9 cellular contexts compared by ENCODE assay signal in the genomic region with DNA sequence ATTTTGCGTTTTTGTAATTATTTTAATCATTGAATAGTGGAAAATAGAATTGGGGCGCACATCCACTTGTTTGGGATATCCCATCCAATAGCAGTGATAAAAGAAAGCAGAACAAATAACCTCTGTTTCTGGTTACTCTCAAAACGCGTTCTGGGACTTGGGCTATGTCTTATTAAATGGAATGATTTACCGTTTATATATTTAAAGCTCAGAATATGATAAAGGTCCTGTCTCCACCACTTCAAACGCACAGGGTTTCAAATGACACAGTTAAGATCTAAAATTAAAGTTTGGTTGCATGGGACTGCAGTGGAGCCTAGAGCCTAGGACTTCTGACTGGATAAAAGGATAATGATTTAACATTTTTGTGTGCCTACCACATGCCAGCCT. TPM values are rescaled to one million over a fixed set of nuclear protein-coding genes. Genes with fewer than 3 reads are reported as not detected.
DNase-seq lines count a peak whose midpoint lies in the region; ATAC-seq, FAIRE-seq and TF ChIP-seq lines count a peak whose summit lies in the region.
"Had no signal": no experiment of that assay in that cellular context is flagged by ENCODE, and none has a peak within 500 bp of the region (broad histone marks: within the 10 kb centered on the region; RNA-seq: fewer than 3 reads in every experiment).

No MANE protein-coding gene starts in this region.

- peaks cover 5 to 18% of the 10 kb centered on the region in 2 experiments for H3K36me3 ChIP-seq in HepG2 (replicated peaks in 1 of 2; ENCODE audit: control insufficient read depth in 1 of 2, insufficient read depth in 2 of 2, low read length in 2 of 2)

- peak overlapping the region; percentile 100 for H3K9ac ChIP-seq in HepG2 (ENCODE audit: insufficient read depth, low read depth, low read length)

- peak; percentile 62 for DNase-seq in activated CD4-positive, alpha-beta T cell treated with anti-CD3 and anti-CD28 coated beads, Interleukin-2, amount 10 ng/mL, durations not matched to agents 24 days and 14 days
- no peak for DNase-seq in activated CD4-positive, alpha-beta T cell treated with anti-CD3 and anti-CD28 coated beads, Interleukin-2, amount 50 U/mL, for 1 hour
- no peak for DNase-seq in activated T-helper 2 cell treated with anti-CD3 and anti-CD28 coated beads, Interferon-gamma antibody, Interleukin-2, Interleukin-4, amounts not matched to agents 10 μg/mL and 5 μg/mL and 100 μg/mL, durations not matched to agents 14 hours and 24 hours and 36 hours (ENCODE audit: low spot score)
- DNase-seq in HepG2 (ENCODE audit: low spot score) (no peak), substantia nigra (lab: John Stamatoyannopoulos, UW) (no peak), GM19240 (ENCODE audit: insufficient read length, low spot score) (no peak), NCI-H1105 (lab: John Stamatoyannopoulos, UW) (no peak)
- DNase-seq: NCI-H446 had no signal

- H3K4me1 Mint-ChIP-seq in activated CD4-positive, alpha-beta T cell treated with anti-CD3 and anti-CD28 coated beads, Interleukin-2, amount 10 ng/mL, durations not matched to agents 24 days and 14 days: peaks cover 38% of the 10 kb centered on the region
- peaks cover 34% of the 10 kb centered on the region for H3K4me1 Mint-ChIP-seq in activated T-helper 2 cell treated with anti-CD3 and anti-CD28 coated beads, Interferon-gamma antibody, Interleukin-2, Interleukin-4, amounts not matched to agents 10 μg/mL and 5 μg/mL and 100 μg/mL, durations not matched to agents 14 hours and 24 hours and 36 hours (ENCODE audit: low read depth)

- no peak for TF ChIP-seq POLR2A in HepG2 (IDR thresholded peaks at IDR 0.05; ENCODE audit: insufficient read depth in 1 of 2, low read depth in 2 of 2, low read length in 2 of 2)

- BruUV-seq in HepG2 (replicated peaks; lab: Mats Ljungman, UMichigan): no TSS peak

- WGBS in HepG2 (ENCODE audit: low lambda C conversion rate): 88% methylated on average over 6 of the region's 6 CpGs

- H3K27me3 ChIP-seq in HepG2 (ENCODE audit: control insufficient read depth in 1 of 2, insufficient read depth in 2 of 2, low read length in 2 of 2): no peaks in the 10 kb centered on the region; a peak in 1 of 5 replicates

- peak overlapping the region; percentile 76 for H3K4me2 ChIP-seq in HepG2 (ENCODE audit: low read depth, low read length)

- peaks cover 23% of the 10 kb centered on the region for H4K20me1 ChIP-seq in HepG2 (ENCODE audit: insufficient read depth, low read length)

- H2AFZ ChIP-seq in HepG2 (ENCODE audit: low read length): no peak overlapping the region

- peak overlapping the region; percentile 100 for H3K4me3 Mint-ChIP-seq in activated CD4-positive, alpha-beta T cell treated with anti-CD3 and anti-CD28 coated beads, Interleukin-2, amount 10 ng/mL, durations not matched to agents 24 days and 14 days
- peak overlapping the region; percentile 100 for H3K4me3 Mint-ChIP-seq in activated T-helper 2 cell treated with anti-CD3 and anti-CD28 coated beads, Interferon-gamma antibody, Interleukin-2, Interleukin-4, amounts not matched to agents 10 μg/mL and 5 μg/mL and 100 μg/mL, durations not matched to agents 14 hours and 24 hours and 36 hours (ENCODE audit: low read depth)

- CTCF ChIA-PET in HepG2 (lab: Yijun Ruan, JAX; ENCODE audit: low intra/inter-chr PET ratio, low total read pairs): no interaction called here

- intact Hi-C loops in activated CD4-positive, alpha-beta T cell treated with anti-CD3 and anti-CD28 coated beads, Interleukin-2, amount 10 ng/mL, durations not matched to agents 24 days and 14 days (cut with micrococcal nuclease): loop anchor here (1.0 to 5.0 kb wide), 3 partner anchors 23 to 368 kb away; partner anchors contain the start of gene GRAMD1B
- intact Hi-C loops in activated T-helper 2 cell treated with anti-CD3 and anti-CD28 coated beads, Interferon-gamma antibody, Interleukin-2, Interleukin-4, amounts not matched to agents 10 μg/mL and 5 μg/mL and 100 μg/mL, durations not matched to agents 14 hours and 24 hours and 36 hours (cut with micrococcal nuclease): loop anchor here (1.0 to 10.0 kb wide), 5 partner anchors 19 to 1769 kb away; partner anchors contain the start of gene SC5D
- intact Hi-C loops in HepG2 (cut with micrococcal nuclease; ENCODE audit: unreplicated experiment): loop anchor here (5.0 kb wide), 1 partner anchor 422 kb away; no protein-coding TSS in a partner anchor

- H3K4me3 ChIP-seq in HepG2 (replicated peaks in 1 of 3; ENCODE audit: insufficient read depth in 1 of 3, low read depth in 2 of 3, low read length in 3 of 3): no peak overlapping the region; a peak in 1 of 6 replicates

- H3K4me1 ChIP-seq in HepG2 (ENCODE audit: insufficient read depth, low read length): peaks cover 33% of the 10 kb centered on the region

- in situ Hi-C loops in HepG2 (cut with HindIII; ENCODE audit: extremely low pct_ligation_motif_present, low pct_unique_long_range_greater_than_20kb): no loop called here

- TF ChIP-seq RAD21 in HepG2 (CRISPR knock-in tag; IDR thresholded peaks at IDR 0.05): no peak

- peaks cover 7% of the 10 kb centered on the region for H3K9me3 Mint-ChIP-seq in activated CD4-positive, alpha-beta T cell treated with anti-CD3 and anti-CD28 coated beads, Interleukin-2, amount 10 ng/mL, durations not matched to agents 24 days and 14 days
- no peaks in the 10 kb centered on the region for H3K9me3 Mint-ChIP-seq in activated T-helper 2 cell treated with anti-CD3 and anti-CD28 coated beads, Interferon-gamma antibody, Interleukin-2, Interleukin-4, amounts not matched to agents 10 μg/mL and 5 μg/mL and 100 μg/mL, durations not matched to agents 14 hours and 24 hours and 36 hours

- peaks cover 43% of the 10 kb centered on the region for H3K36me3 Mint-ChIP-seq in activated CD4-positive, alpha-beta T cell treated with anti-CD3 and anti-CD28 coated beads, Interleukin-2, amount 10 ng/mL, durations not matched to agents 24 days and 14 days (ENCODE audit: low read depth)
- peaks cover 42% of the 10 kb centered on the region for H3K36me3 Mint-ChIP-seq in activated T-helper 2 cell treated with anti-CD3 and anti-CD28 coated beads, Interferon-gamma antibody, Interleukin-2, Interleukin-4, amounts not matched to agents 10 μg/mL and 5 μg/mL and 100 μg/mL, durations not matched to agents 14 hours and 24 hours and 36 hours (ENCODE audit: low read depth)

- no peak for TF ChIP-seq CTCF in HepG2 (CRISPR knock-in tag; IDR thresholded peaks at IDR 0.05)

- no peak for FAIRE-seq in HepG2 (lab: Jason Lieb, UNC)

- POLR2A ChIA-PET in HepG2 (lab: Yijun Ruan, JAX): interaction anchor here (1.1 to 2.9 kb wide), 2 partner anchors 11 to 19 kb away, joined by 3 to 38 read pairs; no protein-coding TSS in a partner anchor

- H3K27me3 Mint-ChIP-seq in activated CD4-positive, alpha-beta T cell treated with anti-CD3 and anti-CD28 coated beads, Interleukin-2, amount 10 ng/mL, durations not matched to agents 24 days and 14 days: peaks cover 1% of the 10 kb centered on the region
- no peaks in the 10 kb centered on the region for H3K27me3 Mint-ChIP-seq in activated T-helper 2 cell treated with anti-CD3 and anti-CD28 coated beads, Interferon-gamma antibody, Interleukin-2, Interleukin-4, amounts not matched to agents 10 μg/mL and 5 μg/mL and 100 μg/mL, durations not matched to agents 14 hours and 24 hours and 36 hours (ENCODE audit: low read depth)

- ATAC-seq in HepG2: no peak
- no peak for ATAC-seq in HG03460 (IDR thresholded peaks at IDR 0.05; ENCODE audit: unreplicated experiment)

- H3K9me3 ChIP-seq in HepG2 (ENCODE audit: low read length): no peaks in the 10 kb centered on the region

- H3K27ac ChIP-seq in HepG2 (ENCODE audit: extremely low read length, insufficient read depth, low read length): peak overlapping the region; percentile 98
- H3K27ac ChIP-seq in substantia nigra (ENCODE audit: low read depth, low read length, poor library complexity, severe bottlenecking): peak overlapping the region; percentile 100

- peak overlapping the region; percentile 99 for H3K27ac Mint-ChIP-seq in activated CD4-positive, alpha-beta T cell treated with anti-CD3 and anti-CD28 coated beads, Interleukin-2, amount 10 ng/mL, durations not matched to agents 24 days and 14 days
- peak overlapping the region; percentile 98 for H3K27ac Mint-ChIP-seq in activated T-helper 2 cell treated with anti-CD3 and anti-CD28 coated beads, Interferon-gamma antibody, Interleukin-2, Interleukin-4, amounts not matched to agents 10 μg/mL and 5 μg/mL and 100 μg/mL, durations not matched to agents 14 hours and 24 hours and 36 hours

- peaks cover 47% of the 10 kb centered on the region for H3K79me2 ChIP-seq in HepG2 (ENCODE audit: insufficient read depth, low read length)

- no peak for TF ChIP-seq EP300 in HepG2 (IDR thresholded peaks at IDR 0.05; ENCODE audit: low read depth in 2 of 2, low read length in 2 of 2)
- no peak for TF ChIP-seq EP300 in HepG2 (CRISPR knock-in tag; IDR thresholded peaks at IDR 0.05; ENCODE audit: borderline replicate concordance)

RNA-seq across cellular contexts. Expression of gene HSPA8, which starts 2.3 kb away (rescaled TPM):
- 4,739 and 4,820 TPM in 2 replicates for total RNA-seq in activated CD4-positive, alpha-beta T cell treated with anti-CD3 and anti-CD28 coated beads, Interleukin-2, amount 10 ng/mL, durations not matched to agents 24 days and 14 days
- total RNA-seq in activated T-helper 2 cell treated with anti-CD3 and anti-CD28 coated beads, Interferon-gamma antibody, Interleukin-2, Interleukin-4, amounts not matched to agents 10 μg/mL and 5 μg/mL and 100 μg/mL, durations not matched to agents 14 hours and 24 hours and 36 hours: 3,975 and 4,013 TPM in 2 replicates
- 2,151 and 3,620 TPM in 2 replicates for total RNA-seq in HepG2 (2016; rRNA removed; fragmentation: Illumina TruSeq; extraction: Trizol)
- total RNA-seq in HepG2 (2016; cell fraction: cytosol; rRNA removed; fragmentation: Illumina TruSeq; extraction: Trizol; ENCODE audit: low read depth): 366 and 430 TPM in 2 replicates
- 2,108 and 3,479 TPM in 2 replicates for total RNA-seq in HepG2 (2016; cell fraction: insoluble cytoplasmic fraction; rRNA removed; fragmentation: Illumina TruSeq; extraction: Trizol)
- total RNA-seq in HepG2 (2016; cell fraction: membrane; rRNA removed; fragmentation: Illumina TruSeq; extraction: Trizol): 740 and 955 TPM in 2 replicates
- total RNA-seq in HepG2 (2016; cell fraction: nucleus; rRNA removed; fragmentation: Illumina TruSeq; extraction: Trizol): 1,052 and 1,130 TPM in 2 replicates
- polyA plus RNA-seq in HepG2 (2011; rRNA removed): 861 and 936 TPM in 2 replicates
- 673 and 943 TPM in 2 replicates for polyA plus RNA-seq in HepG2 (2011; cell fraction: cytosol; rRNA removed)
- polyA plus RNA-seq in HepG2 (2011; cell fraction: nucleus; rRNA removed): 372 and 521 TPM in 2 replicates
- polyA plus RNA-seq in HepG2 (2012): 489 and 1,055 TPM in 2 replicates
- 213 and 256 TPM in 2 replicates for polyA plus RNA-seq in HepG2 (2016; cell fraction: cytosol; fragmentation: Illumina TruSeq; extraction: Trizol; ENCODE audit: low read depth)
- polyA plus RNA-seq in HepG2 (2016; cell fraction: insoluble cytoplasmic fraction; fragmentation: Illumina TruSeq; extraction: Trizol; ENCODE audit: low read depth): 2,308 and 2,340 TPM in 2 replicates
- 393 and 523 TPM in 2 replicates for polyA plus RNA-seq in HepG2 (2016; cell fraction: membrane; fragmentation: Illumina TruSeq; extraction: Trizol; ENCODE audit: low read depth)
- polyA plus RNA-seq in HepG2 (2016; cell fraction: nucleus; fragmentation: Illumina TruSeq; extraction: Trizol; ENCODE audit: insufficient read depth, low read depth): 951 and 981 TPM in 2 replicates
- polyA minus RNA-seq in HepG2 (2011; rRNA and poly(A)+ RNA removed; ENCODE audit: low replicate concordance): 1,530 and 5,645 TPM in 2 replicates
- polyA minus RNA-seq in HepG2 (2011; cell fraction: cytosol; rRNA and poly(A)+ RNA removed): 512 and 637 TPM in 2 replicates
- 410 and 759 TPM in 2 replicates for polyA minus RNA-seq in HepG2 (2011; cell fraction: nucleus; rRNA and poly(A)+ RNA removed)
